In genomic region chr11:62855571-62856332, GRCh38 we compare ENCODE assay signal across 1 cellular context.
TF ChIP-seq lines count a peak whose summit lies in the region.

No MANE protein-coding gene starts in this region.

TF ChIP-seq in HepG2, 621 proteins besides CTCF, POLR2A, EP300 and RAD21 (continued from another document and continues in another):
- TF ChIP-seq GMEB1 (CRISPR knock-in tag; IDR thresholded peaks at IDR 0.05; ENCODE audit: borderline replicate concordance) (peak; percentile 88), RFX5 (IDR thresholded peaks at IDR 0.05; ENCODE audit: low read depth, low read length) (peak; percentile 53), ZFP82 (CRISPR knock-in tag; IDR thresholded peaks at IDR 0.05; ENCODE audit: borderline replicate concordance) (peak; percentile 42; the same call in 1 of the 2 replicates), CREB1 (IDR thresholded peaks at IDR 0.05) (peak; percentile 80), CREB1 (CRISPR knock-in tag; IDR thresholded peaks at IDR 0.05) (peak; percentile 63; the same call in 1 of the 2 replicates), REXO4 (CRISPR knock-in tag; IDR thresholded peaks at IDR 0.05; ENCODE audit: borderline replicate concordance) (no peak), TCF7L2 (IDR thresholded peaks at IDR 0.05; ENCODE audit: low read depth, low read length) (no peak), ZBTB26 (CRISPR knock-in tag; IDR thresholded peaks at IDR 0.05; ENCODE audit: borderline replicate concordance) (peak; percentile 87; the same call in 1 of the 2 replicates), ZNF367 (CRISPR knock-in tag; IDR thresholded peaks at IDR 0.05; ENCODE audit: borderline replicate concordance) (peak; percentile 95), JUNB (CRISPR knock-in tag; IDR thresholded peaks at IDR 0.05; ENCODE audit: borderline replicate concordance) (no peak; the same call in 1 of the 2 replicates), RELA (CRISPR knock-in tag; IDR thresholded peaks at IDR 0.05) (peak; percentile 76), HNRNPLL (IDR thresholded peaks at IDR 0.05; ENCODE audit: low read depth, low read length, poor library complexity, severe bottlenecking) (peak; percentile 81), KMT2A (CRISPR knock-in tag; IDR thresholded peaks at IDR 0.05) (peak; percentile 98), ZEB1 (IDR thresholded peaks at IDR 0.05; ENCODE audit: insufficient replicate concordance, low read depth) (peak; percentile 10), E2F1 (CRISPR knock-in tag; IDR thresholded peaks at IDR 0.05) (peak; percentile 97), MAZ (IDR thresholded peaks at IDR 0.05; ENCODE audit: borderline replicate concordance, low read depth, low read length) (no peak), MAZ (CRISPR knock-in tag; IDR thresholded peaks at IDR 0.05; ENCODE audit: low read depth) (peak; percentile 77), STAT5B (CRISPR knock-in tag; IDR thresholded peaks at IDR 0.05) (no peak), ZNF235 (CRISPR knock-in tag; IDR thresholded peaks at IDR 0.05; ENCODE audit: borderline replicate concordance) (peak; percentile 88; the same call in 1 of the 2 replicates), ATRX (CRISPR knock-in tag; IDR thresholded peaks at IDR 0.05; ENCODE audit: borderline replicate concordance) (no peak), DPF2 (CRISPR knock-in tag; IDR thresholded peaks at IDR 0.05; ENCODE audit: borderline replicate concordance, low read depth) (no peak), ZNF33A (CRISPR knock-in tag; IDR thresholded peaks at IDR 0.05; ENCODE audit: borderline replicate concordance) (no peak), ZNF383 (CRISPR knock-in tag; IDR thresholded peaks at IDR 0.05; ENCODE audit: borderline replicate concordance) (no peak), ZNF607 (CRISPR knock-in tag; IDR thresholded peaks at IDR 0.05; ENCODE audit: borderline replicate concordance) (peak; percentile 85), HIC2 (CRISPR knock-in tag; IDR thresholded peaks at IDR 0.05; ENCODE audit: low read depth) (peak; percentile 73; the same call in 1 of the 2 replicates), SNAPC4 (CRISPR knock-in tag; IDR thresholded peaks at IDR 0.05) (peak; percentile 86; the same call in 1 of the 2 replicates), CBFB (CRISPR knock-in tag; IDR thresholded peaks at IDR 0.05) (peak; percentile 86), ZNF124 (CRISPR knock-in tag; IDR thresholded peaks at IDR 0.05) (peak; percentile 96), ZNF253 (CRISPR knock-in tag; IDR thresholded peaks at IDR 0.05; ENCODE audit: borderline replicate concordance) (peak; percentile 82; the same call in 1 of the 2 replicates), CHCHD3 (CRISPR knock-in tag; IDR thresholded peaks at IDR 0.05) (no peak), HNRNPUL1 (IDR thresholded peaks at IDR 0.05; ENCODE audit: low read depth, low read length) (no peak), IKZF4 (CRISPR knock-in tag; IDR thresholded peaks at IDR 0.05; ENCODE audit: borderline replicate concordance, low read depth, not compliant biosample characterization) (peak; percentile 99), THAP8 (CRISPR knock-in tag; IDR thresholded peaks at IDR 0.05; ENCODE audit: borderline replicate concordance) (peak; percentile 73), HOXA5 (CRISPR knock-in tag; IDR thresholded peaks at IDR 0.05) (peak; percentile 97), RFX3 (CRISPR knock-in tag; IDR thresholded peaks at IDR 0.05) (no peak), CSRNP2 (CRISPR knock-in tag; conservative IDR thresholded peaks at IDR 0.05; ENCODE audit: low read depth) (no peak), POGZ (CRISPR knock-in tag; IDR thresholded peaks at IDR 0.05) (peak; percentile 40; the same call in 1 of the 2 replicates), TRIM24 (CRISPR knock-in tag; IDR thresholded peaks at IDR 0.05) (no peak), TP53 (CRISPR knock-in tag; conservative IDR thresholded peaks at IDR 0.05) (peak; percentile 83; the same call in 1 of the 2 replicates), ISL2 (CRISPR knock-in tag; IDR thresholded peaks at IDR 0.05) (peak; percentile 85), SYNCRIP (IDR thresholded peaks at IDR 0.05; ENCODE audit: insufficient read depth, low read depth, low read length) (no peak), CREM (IDR thresholded peaks at IDR 0.05) (peak; percentile 73; the same call in 1 of the 2 replicates), CREM (CRISPR knock-in tag; IDR thresholded peaks at IDR 0.05) (0 out of 2 replicates have a peak, but pooled peaks have one; percentile 10), ZNF326 (CRISPR knock-in tag; IDR thresholded peaks at IDR 0.05; ENCODE audit: borderline replicate concordance) (no peak), ZNF609 (CRISPR knock-in tag; IDR thresholded peaks at IDR 0.05; ENCODE audit: borderline replicate concordance) (peak; percentile 64; the same call in 1 of the 2 replicates)
